ENCODE assay signal across 26 cellular contexts in the genomic region with DNA sequence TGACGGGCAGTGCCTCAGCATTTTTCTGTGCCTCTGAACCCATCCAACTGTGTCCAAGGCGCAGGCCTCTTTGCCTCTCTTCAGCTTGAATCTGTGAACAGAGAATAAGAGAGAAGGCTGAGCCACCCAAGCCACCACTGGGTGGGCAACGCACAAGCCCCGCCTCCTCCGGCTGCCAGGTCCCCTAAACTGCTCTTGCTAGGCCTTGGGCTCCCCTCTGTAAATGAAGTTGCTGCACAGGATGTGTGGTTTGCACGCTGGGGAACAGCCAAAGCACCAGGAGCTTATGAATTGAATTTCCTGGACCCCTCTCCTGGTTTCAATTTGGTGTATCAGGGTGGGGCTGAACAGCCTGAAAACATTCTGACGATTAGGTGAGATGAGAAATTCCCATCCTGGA. TPM values are rescaled to one million over a fixed set of nuclear protein-coding genes. Genes with fewer than 3 reads are reported as not detected.
"Had no signal": no experiment of that assay in that cellular context is flagged by ENCODE, and none has a peak within 500 bp of the region (broad histone marks: within the 10 kb centered on the region; RNA-seq: fewer than 3 reads in every experiment).

No MANE protein-coding gene starts in this region.

- H3K9me3 ChIP-seq: mucosa of descending colon, spleen, tibial nerve had no signal

- H3K36me3 ChIP-seq: spleen, tibial nerve had no signal

- H3K27ac Mint-ChIP-seq: stimulated activated naive CD8-positive, alpha-beta T cell treated with anti-CD3 and anti-CD28 coated beads, Interleukin-15, Interleukin-2, amounts not matched to agents 100 ng/mL and 50 ng/mL, for 24 hours had no signal

- H3K36me3 Mint-ChIP-seq: naive thymus-derived CD8-positive, alpha-beta T cell; stimulated activated memory B cell treated with anti-CD40 and anti-IgM and Interleukin-4, amounts not matched to agents 10 μg/mL and 1 μg/mL and 100 μg/mL, for 72 hours had no signal

- H3K4me1 Mint-ChIP-seq: neural crest cell had no signal

- H3K4me3 Mint-ChIP-seq: naive thymus-derived CD8-positive, alpha-beta T cell; neural crest cell; stimulated activated memory B cell treated with anti-CD40 and anti-IgM and Interleukin-4, amounts not matched to agents 10 μg/mL and 1 μg/mL and 100 μg/mL, for 72 hours; stimulated activated naive CD8-positive, alpha-beta T cell treated with anti-CD3 and anti-CD28 coated beads, Interleukin-15, Interleukin-2, amounts not matched to agents 100 ng/mL and 50 ng/mL, for 24 hours had no signal

- DNase-seq: erythroblast; foreskin melanocyte; head of caudate nucleus; hippocampal formation; mucosa of descending colon; posterior cingulate gyrus; spleen; stimulated activated CD4-positive, alpha-beta T cell treated with anti-CD3 and anti-CD28 coated beads, Interleukin-15, amount 100 ng/mL, for 24 hours; stimulated activated CD4-positive, alpha-beta T cell treated with anti-CD3 and anti-CD28 coated beads, Interleukin-1b, Interleukin-23, amount 100 ng/mL, for 48 hours; stimulated activated CD4-positive, alpha-beta T cell treated with anti-CD3 and anti-CD28 coated beads, Interleukin-4, amount 100 ng/mL, for 24 hours had no signal

- H3K9me3 Mint-ChIP-seq: naive thymus-derived CD8-positive, alpha-beta T cell; neural crest cell; stimulated activated memory B cell treated with anti-CD40 and anti-IgM and Interleukin-4, amounts not matched to agents 10 μg/mL and 1 μg/mL and 100 μg/mL, for 72 hours; stimulated activated naive CD8-positive, alpha-beta T cell treated with anti-CD3 and anti-CD28 coated beads, Interleukin-15, Interleukin-2, amounts not matched to agents 100 ng/mL and 50 ng/mL, for 24 hours had no signal

- H3K4me3 ChIP-seq: mucosa of descending colon, spleen, tibial nerve had no signal

- H3K27ac ChIP-seq: spleen, tibial nerve had no signal

- ATAC-seq: stimulated activated memory B cell treated with anti-CD40 and anti-IgM and Interleukin-4, amounts not matched to agents 10 μg/mL and 1 μg/mL and 100 μg/mL, for 72 hours had no signal

- H3K27me3 ChIP-seq: tibial nerve had no signal

RNA-seq across cellular contexts. Expression of a gene that starts 2.5 kb away (rescaled TPM):
- total RNA-seq: endothelial cell of umbilical vein; kidney epithelial cell; liver; lung microvascular endothelial cell; mesenteric fat pad; mucosa of descending colon; naive thymus-derived CD8-positive, alpha-beta T cell; neural crest cell; osteocyte; pulmonary artery endothelial cell; sciatic nerve; skeletal muscle tissue; spleen; temporal lobe; tibial nerve; ureter had no signal
- polyA plus RNA-seq: endothelial cell of umbilical vein; liver; naive thymus-derived CD8-positive, alpha-beta T cell; spleen had no signal

RNA-seq across cellular contexts. Expression of a gene that starts 4.3 kb away (rescaled TPM):
- total RNA-seq: endothelial cell of umbilical vein; kidney epithelial cell; lung microvascular endothelial cell; naive thymus-derived CD8-positive, alpha-beta T cell; neural crest cell; osteocyte; pulmonary artery endothelial cell; spleen had no signal
- polyA plus RNA-seq: endothelial cell of umbilical vein; naive thymus-derived CD8-positive, alpha-beta T cell had no signal

RNA-seq across cellular contexts. Expression of a gene that starts 41.3 kb away (rescaled TPM):
- total RNA-seq: endothelial cell of umbilical vein; kidney epithelial cell; liver; lung microvascular endothelial cell; naive thymus-derived CD8-positive, alpha-beta T cell; neural crest cell; osteocyte; pulmonary artery endothelial cell; tibial nerve; ureter had no signal
- polyA plus RNA-seq: endothelial cell of umbilical vein; naive thymus-derived CD8-positive, alpha-beta T cell had no signal
